ENCODE assay signal across 19 cellular contexts in genomic region chr3:57065588-57065987, GRCh38. TPM values are rescaled to one million over a fixed set of nuclear protein-coding genes. Genes with fewer than 3 reads are reported as not detected.
DNase-seq lines count a peak whose midpoint lies in the region; ATAC-seq, FAIRE-seq and TF ChIP-seq lines count a peak whose summit lies in the region.
"Had no signal": no experiment of that assay in that cellular context is flagged by ENCODE, and none has a peak within 500 bp of the region (broad histone marks: within the 10 kb centered on the region; RNA-seq: fewer than 3 reads in every experiment).

No MANE protein-coding gene starts in this region.

- H2AFZ ChIP-seq in HepG2 (ENCODE audit: low read length) = no peak overlapping the region

- no peaks in the 10 kb centered on the region for H3K27me3 ChIP-seq in HepG2 (ENCODE audit: control insufficient read depth in 1 of 2, insufficient read depth in 2 of 2, low read length in 2 of 2)
- no peaks in the 10 kb centered on the region for H3K27me3 ChIP-seq in right lobe of liver
- H3K27me3 ChIP-seq: BE2C, heart left ventricle, upper lobe of right lung had no signal

- intact Hi-C loops in HepG2 (cut with micrococcal nuclease; ENCODE audit: unreplicated experiment) = no loop called here
- intact Hi-C loops in right lobe of liver (cut with DNase I) = no loop called here

- no peak for TF ChIP-seq CTCF in HepG2 (CRISPR knock-in tag; IDR thresholded peaks at IDR 0.05)
- no peak for TF ChIP-seq CTCF in right lobe of liver (IDR thresholded peaks at IDR 0.05)

- H3K9ac ChIP-seq in HepG2 (ENCODE audit: insufficient read depth, low read depth, low read length) = no peak overlapping the region

- H3K79me2 ChIP-seq in HepG2 (ENCODE audit: insufficient read depth, low read length) = peaks cover 2% of the 10 kb centered on the region

- no peak overlapping the region for H3K4me3 Mint-ChIP-seq in activated CD4-positive, alpha-beta memory T cell treated with anti-CD3 and anti-CD28 coated beads, Interleukin-2, amount 10 ng/mL, durations not matched to agents 7 days and 5 days

- no peak for TF ChIP-seq RAD21 in HepG2 (CRISPR knock-in tag; IDR thresholded peaks at IDR 0.05)

- H3K27ac Mint-ChIP-seq in activated CD4-positive, alpha-beta memory T cell treated with anti-CD3 and anti-CD28 coated beads, Interleukin-2, amount 10 ng/mL, durations not matched to agents 7 days and 5 days = no peak overlapping the region
- H3K27ac Mint-ChIP-seq: activated naive CD4-positive, alpha-beta T cell treated with anti-CD3 and anti-CD28 coated beads, Interleukin-2, amount 50 U/mL, for 72 hours had no signal

- H3K36me3 ChIP-seq in HepG2 (replicated peaks in 1 of 2; ENCODE audit: control insufficient read depth in 1 of 2, insufficient read depth in 2 of 2, low read length in 2 of 2) (no peaks in the 10 kb centered on the region), right lobe of liver (no peaks in the 10 kb centered on the region)
- H3K36me3 ChIP-seq: BE2C, heart left ventricle, upper lobe of right lung had no signal

- H3K27me3 Mint-ChIP-seq in activated CD4-positive, alpha-beta memory T cell treated with anti-CD3 and anti-CD28 coated beads, Interleukin-2, amount 10 ng/mL, durations not matched to agents 7 days and 5 days = peaks cover 15% of the 10 kb centered on the region

- BruUV-seq in HepG2 (replicated peaks; lab: Mats Ljungman, UMichigan) = no TSS peak

- in situ Hi-C loops in HepG2 (cut with HindIII; ENCODE audit: extremely low pct_ligation_motif_present, low pct_unique_long_range_greater_than_20kb) = no loop called here

- TF ChIP-seq POLR2A in HepG2 (IDR thresholded peaks at IDR 0.05; ENCODE audit: insufficient read depth in 1 of 2, low read depth in 2 of 2, low read length in 2 of 2) (no peak), right lobe of liver (IDR thresholded peaks at IDR 0.05) (no peak)

- peaks cover 15% of the 10 kb centered on the region for H3K4me1 Mint-ChIP-seq in activated CD4-positive, alpha-beta memory T cell treated with anti-CD3 and anti-CD28 coated beads, Interleukin-2, amount 10 ng/mL, durations not matched to agents 7 days and 5 days

- H3K9me3 Mint-ChIP-seq in activated CD4-positive, alpha-beta memory T cell treated with anti-CD3 and anti-CD28 coated beads, Interleukin-2, amount 10 ng/mL, durations not matched to agents 7 days and 5 days = no peaks in the 10 kb centered on the region
- H3K9me3 Mint-ChIP-seq: activated naive CD4-positive, alpha-beta T cell treated with anti-CD3 and anti-CD28 coated beads, Interleukin-2, amount 50 U/mL, for 72 hours had no signal

- TF ChIP-seq EP300 in HepG2 (IDR thresholded peaks at IDR 0.05; ENCODE audit: low read depth in 2 of 2, low read length in 2 of 2) (no peak), HepG2 (CRISPR knock-in tag; IDR thresholded peaks at IDR 0.05; ENCODE audit: borderline replicate concordance) (no peak)

- no peak overlapping the region for H3K27ac ChIP-seq in HepG2 (ENCODE audit: extremely low read length, insufficient read depth, low read length)
- no peak overlapping the region for H3K27ac ChIP-seq in right lobe of liver
- H3K27ac ChIP-seq: coronary artery, heart left ventricle, upper lobe of right lung had no signal

- no peaks in the 10 kb centered on the region for H4K20me1 ChIP-seq in HepG2 (ENCODE audit: insufficient read depth, low read length)

- no peak for FAIRE-seq in HepG2 (lab: Jason Lieb, UNC)
- FAIRE-seq in RCC 7860 (lab: Jason Lieb, UNC) = peak; percentile 57

- H3K4me2 ChIP-seq in HepG2 (ENCODE audit: low read depth, low read length) = no peak overlapping the region

- H3K4me1 ChIP-seq in HepG2 (ENCODE audit: insufficient read depth, low read length) = peaks cover 25% of the 10 kb centered on the region
- H3K4me1 ChIP-seq in right lobe of liver = no peaks in the 10 kb centered on the region
- H3K4me1 ChIP-seq: BE2C had no signal

- H3K36me3 Mint-ChIP-seq in activated CD4-positive, alpha-beta memory T cell treated with anti-CD3 and anti-CD28 coated beads, Interleukin-2, amount 10 ng/mL, durations not matched to agents 7 days and 5 days (ENCODE audit: low read depth) = no peaks in the 10 kb centered on the region
- H3K36me3 Mint-ChIP-seq: activated naive CD4-positive, alpha-beta T cell treated with anti-CD3 and anti-CD28 coated beads, Interleukin-2, amount 50 U/mL, for 72 hours had no signal

- H3K4me3 ChIP-seq in HepG2 (replicated peaks in 1 of 3; ENCODE audit: insufficient read depth in 1 of 3, low read depth in 2 of 3, low read length in 3 of 3) (no peak overlapping the region), right lobe of liver (no peak overlapping the region)
- H3K4me3 ChIP-seq: coronary artery, heart left ventricle, upper lobe of right lung had no signal

- 89% methylated on average over 1 of the region's 3 CpGs for WGBS in HepG2 (ENCODE audit: low lambda C conversion rate)
- WGBS in right lobe of liver (ENCODE audit: insufficient coverage, low coverage, low lambda C conversion rate, missing lambda C conversion rate) = 97% methylated on average over 3 of the region's 3 CpGs

- CTCF ChIA-PET in HepG2 (lab: Yijun Ruan, JAX; ENCODE audit: low intra/inter-chr PET ratio, low total read pairs) = no interaction called here
- CTCF ChIA-PET in activated CD4-positive, alpha-beta memory T cell treated with anti-CD3 and anti-CD28 coated beads, Interleukin-2, amount 10 ng/mL, durations not matched to agents 7 days and 5 days (lab: Charles Lee) = no interaction called here

- POLR2A ChIA-PET in HepG2 (lab: Yijun Ruan, JAX) = no interaction called here
- POLR2A ChIA-PET in activated CD4-positive, alpha-beta memory T cell treated with anti-CD3 and anti-CD28 coated beads, Interleukin-2, amount 10 ng/mL, durations not matched to agents 7 days and 5 days (lab: Charles Lee) = no interaction called here

- no peak for DNase-seq in HepG2 (ENCODE audit: low spot score)
- DNase-seq in right lobe of liver = no peak
- peak; percentile 21 for DNase-seq in RCC 7860 (ENCODE audit: low spot score)
- peak; percentile 73 for DNase-seq in glomerular visceral epithelial cell (ENCODE audit: extremely low spot score)
- DNase-seq in DMS 273 (lab: John Stamatoyannopoulos, UW; ENCODE audit: unreplicated experiment) = no peak
- DNase-seq in activated effector memory CD4-positive, alpha-beta T cell treated with Interleukin-2 at 50 U/mL for 16 hours = no peak
- no peak for DNase-seq in activated CD4-positive, alpha-beta memory T cell treated with anti-CD3 and anti-CD28 coated beads, Interleukin-2, amount 10 ng/mL, durations not matched to agents 7 days and 5 days
- DNase-seq in hippocampal formation (lab: John Stamatoyannopoulos, UW) = no peak
- DNase-seq: 8988T; activated CD4-positive, CD25-positive, alpha-beta regulatory T cell treated with anti-CD3 and anti-CD28 coated beads, Interleukin-2, amount 50 U/mL, for 72 hours; BE2C; heart left ventricle; kidney glomerular epithelial cell; NCI-H1417; right cardiac atrium; upper lobe of right lung had no signal

- ATAC-seq in HepG2 (peak; percentile 23; the same call in 1 of the 3 replicates), right lobe of liver (no peak)
- ATAC-seq: activated naive CD4-positive, alpha-beta T cell treated with anti-CD3 and anti-CD28 coated beads, Interleukin-2, amount 50 U/mL, for 72 hours; heart left ventricle; right cardiac atrium; upper lobe of right lung had no signal

- H3K9me3 ChIP-seq in HepG2 (ENCODE audit: low read length) = no peaks in the 10 kb centered on the region
- H3K9me3 ChIP-seq in right lobe of liver = no peaks in the 10 kb centered on the region
- H3K9me3 ChIP-seq: BE2C, heart left ventricle, upper lobe of right lung had no signal

TF ChIP-seq in HepG2, 621 proteins besides CTCF, POLR2A, EP300 and RAD21:
- TF ChIP-seq CAMTA2 (CRISPR knock-in tag; IDR thresholded peaks at IDR 0.05; ENCODE audit: borderline replicate concordance) (no peak), GZF1 (CRISPR knock-in tag; IDR thresholded peaks at IDR 0.05) (no peak), HNRNPLL (IDR thresholded peaks at IDR 0.05; ENCODE audit: low read depth, low read length, poor library complexity, severe bottlenecking) (no peak), FOXK1 (CRISPR knock-in tag; IDR thresholded peaks at IDR 0.05; ENCODE audit: borderline replicate concordance, low read depth) (no peak)

RNA-seq across cellular contexts. Expression of gene SPATA12, which starts 5.1 kb away (rescaled TPM):
- total RNA-seq in HepG2 (2016; rRNA removed; fragmentation: Illumina TruSeq; extraction: Trizol) = 0.09 TPM in 1 of 2 replicates, not detected in the other
- total RNA-seq in HepG2 (2016; cell fraction: cytosol; rRNA removed; fragmentation: Illumina TruSeq; extraction: Trizol; ENCODE audit: low read depth) = not detected in 2 replicates
- 0.04 TPM in 1 of 2 replicates, not detected in the other for total RNA-seq in HepG2 (2016; cell fraction: insoluble cytoplasmic fraction; rRNA removed; fragmentation: Illumina TruSeq; extraction: Trizol)
- total RNA-seq in HepG2 (2016; cell fraction: membrane; rRNA removed; fragmentation: Illumina TruSeq; extraction: Trizol) = 0.12 TPM in 1 of 2 replicates, not detected in the other
- not detected in 2 replicates for total RNA-seq in HepG2 (2016; cell fraction: nucleus; rRNA removed; fragmentation: Illumina TruSeq; extraction: Trizol)
- 0.16 and 0.25 TPM in 2 replicates for polyA plus RNA-seq in HepG2 (2011; rRNA removed)
- 0.08 and 0.09 TPM in 2 replicates for polyA plus RNA-seq in HepG2 (2011; cell fraction: cytosol; rRNA removed)
- 0.06 and 0.14 TPM in 2 replicates for polyA plus RNA-seq in HepG2 (2011; cell fraction: nucleus; rRNA removed)
- polyA plus RNA-seq in HepG2 (2012) = not detected in 2 replicates
- not detected in 2 replicates for polyA plus RNA-seq in HepG2 (2016; cell fraction: cytosol; fragmentation: Illumina TruSeq; extraction: Trizol; ENCODE audit: low read depth)
- not detected in 2 replicates for polyA plus RNA-seq in HepG2 (2016; cell fraction: insoluble cytoplasmic fraction; fragmentation: Illumina TruSeq; extraction: Trizol; ENCODE audit: low read depth)
- not detected in 2 replicates for polyA plus RNA-seq in HepG2 (2016; cell fraction: membrane; fragmentation: Illumina TruSeq; extraction: Trizol; ENCODE audit: low read depth)
- not detected in 2 replicates for polyA plus RNA-seq in HepG2 (2016; cell fraction: nucleus; fragmentation: Illumina TruSeq; extraction: Trizol; ENCODE audit: insufficient read depth, low read depth)
- polyA minus RNA-seq in HepG2 (2011; rRNA and poly(A)+ RNA removed; ENCODE audit: low replicate concordance) = 0.26 and 0.35 TPM in 2 replicates
- polyA minus RNA-seq in HepG2 (2011; cell fraction: cytosol; rRNA and poly(A)+ RNA removed) = not detected in 2 replicates
- polyA minus RNA-seq in HepG2 (2011; cell fraction: nucleus; rRNA and poly(A)+ RNA removed) = 0.13 TPM in 1 of 2 replicates, not detected in the other
- under 1 TPM in 1 of 6 experiments, not detected in 5; 0.09 TPM for total RNA-seq in right lobe of liver
- total RNA-seq in activated CD4-positive, alpha-beta memory T cell treated with anti-CD3 and anti-CD28 coated beads, Interleukin-2, amount 10 ng/mL, durations not matched to agents 7 days and 5 days = not detected
- total RNA-seq: activated naive CD4-positive, alpha-beta T cell treated with anti-CD3 and anti-CD28 coated beads, Interleukin-2, amount 50 U/mL, for 72 hours; osteoblast; right cardiac atrium had no signal

Comparison
In these comparisons a context has a peak if more than half of its experiments do, and no peak if none do; other contexts are left out.
1. DNase-seq: peak in RCC 7860 (single experiment) and glomerular visceral epithelial cell (single experiment); none in HepG2 (single experiment), right lobe of liver (0 of 3), DMS 273 (single experiment), activated effector memory CD4-positive, alpha-beta T cell treated with Interleukin-2 at 50 U/mL for 16 hours (single experiment), activated CD4-positive, alpha-beta memory T cell treated with anti-CD3 and anti-CD28 coated beads, Interleukin-2, amount 10 ng/mL, durations not matched to agents 7 days and 5 days (single experiment) and hippocampal formation (0 of 2).